ENCODE assay signal across 12 cellular contexts in genomic region chr16:66205287-66206167, GRCh38.
DNase-seq lines count a peak whose midpoint lies in the region; ATAC-seq, FAIRE-seq and TF ChIP-seq lines count a peak whose summit lies in the region.
"Had no signal": no experiment of that assay in that cellular context is flagged by ENCODE, and none has a peak within 500 bp of the region (broad histone marks: within the 10 kb centered on the region; RNA-seq: fewer than 3 reads in every experiment).

No MANE protein-coding gene starts in this region.

- no peak overlapping the region for H3K4me3 ChIP-seq in liver (ENCODE audit: low read depth in 1 of 3, low read length in 3 of 3)
- H3K4me3 ChIP-seq in HepG2 (replicated peaks in 1 of 3; ENCODE audit: insufficient read depth in 1 of 3, low read depth in 2 of 3, low read length in 3 of 3): no peak overlapping the region
- no peak overlapping the region for H3K4me3 ChIP-seq in upper lobe of right lung
- H3K4me3 ChIP-seq in ascending aorta: no peak overlapping the region
- H3K4me3 ChIP-seq: testis had no signal

- TF ChIP-seq CTCF in liver (IDR thresholded peaks at IDR 0.05; ENCODE audit: low read depth, low read length, missing input control) (no peak), HepG2 (CRISPR knock-in tag; IDR thresholded peaks at IDR 0.05) (no peak), upper lobe of right lung (IDR thresholded peaks at IDR 0.05) (no peak), ascending aorta (IDR thresholded peaks at IDR 0.05) (no peak)

- DNase-seq in HepG2 (ENCODE audit: low spot score) (no peak), NOMO-1 treated with DMSO at 0.1 percent for 48 hours (lab: John Stamatoyannopoulos, UW; ENCODE audit: unreplicated experiment) (peak; percentile 84), fibroblast of peridontal ligament (ENCODE audit: extremely low read depth) (peak; percentile 56), upper lobe of right lung (no peak), ascending aorta (ENCODE audit: low spot score in 2 of 2) (no peak)
- DNase-seq: kidney glomerular epithelial cell, testis had no signal

- no peak for ATAC-seq in HepG2
- peak; percentile 37 for ATAC-seq in upper lobe of right lung
- no peak for ATAC-seq in SK-N-SH treated with all-trans-retinoic acid at 6 μM for 48 hours
- no peak for ATAC-seq in HG02840 (IDR thresholded peaks at IDR 0.05; ENCODE audit: low FRiP score, unreplicated experiment)
- ATAC-seq: activated T-helper 17 cell treated with anti-CD3 and anti-CD28 coated beads, Interleukin-2, amount 50 U/mL, for 72 hours had no signal

- no peak overlapping the region for H2AFZ ChIP-seq in HepG2 (ENCODE audit: low read length)
- H2AFZ ChIP-seq: parathyroid adenoma had no signal

- no TSS peak for BruUV-seq in HepG2 (replicated peaks; lab: Mats Ljungman, UMichigan)

- CTCF ChIA-PET in HepG2 (lab: Yijun Ruan, JAX; ENCODE audit: low intra/inter-chr PET ratio, low total read pairs): no interaction called here

- POLR2A ChIA-PET in HepG2 (lab: Yijun Ruan, JAX): no interaction called here

- H3K27me3 ChIP-seq in liver (ENCODE audit: control insufficient read depth in 4 of 4, insufficient read depth in 4 of 4, low read length in 3 of 4) (no peaks in the 10 kb centered on the region), HepG2 (ENCODE audit: control insufficient read depth in 1 of 2, insufficient read depth in 2 of 2, low read length in 2 of 2) (peaks cover 0 to 17% of the 10 kb centered on the region in 2 experiments; a peak in 1 of 5 replicates), upper lobe of right lung (no peaks in the 10 kb centered on the region), ascending aorta (no peaks in the 10 kb centered on the region)
- H3K27me3 ChIP-seq: testis had no signal

- no peak overlapping the region for H3K4me2 ChIP-seq in HepG2 (ENCODE audit: low read depth, low read length)

- WGBS in liver: 32% methylated on average over 8 of the region's 8 CpGs
- 1% methylated on average over 8 of the region's 8 CpGs for WGBS in HepG2 (ENCODE audit: low lambda C conversion rate)

- no peak for FAIRE-seq in HepG2 (lab: Jason Lieb, UNC)

- H3K27ac ChIP-seq in liver (ENCODE audit: low read depth in 1 of 2, low read length in 2 of 2): no peak overlapping the region
- no peak overlapping the region for H3K27ac ChIP-seq in HepG2 (ENCODE audit: extremely low read length, insufficient read depth, low read length)
- no peak overlapping the region for H3K27ac ChIP-seq in upper lobe of right lung
- no peak overlapping the region for H3K27ac ChIP-seq in ascending aorta
- H3K27ac ChIP-seq: parathyroid adenoma, testis had no signal

- H3K9me3 ChIP-seq in liver (ENCODE audit: control insufficient read depth in 4 of 4, low read length in 3 of 4) (no peaks in the 10 kb centered on the region), HepG2 (ENCODE audit: low read length) (no peaks in the 10 kb centered on the region), upper lobe of right lung (no peaks in the 10 kb centered on the region), ascending aorta (no peaks in the 10 kb centered on the region)
- H3K9me3 ChIP-seq: testis had no signal

- H3K9ac ChIP-seq in liver (ENCODE audit: low read depth in 1 of 2, low read length in 2 of 2) (no peak overlapping the region), HepG2 (ENCODE audit: insufficient read depth, low read depth, low read length) (no peak overlapping the region)
- H3K9ac ChIP-seq: parathyroid adenoma had no signal

- H3K4me1 ChIP-seq in liver (ENCODE audit: control insufficient read depth in 4 of 4, insufficient read depth in 4 of 4, low read length in 3 of 4): no peaks in the 10 kb centered on the region
- H3K4me1 ChIP-seq in HepG2 (ENCODE audit: insufficient read depth, low read length): no peaks in the 10 kb centered on the region
- peaks cover 8% of the 10 kb centered on the region for H3K4me1 ChIP-seq in upper lobe of right lung
- no peaks in the 10 kb centered on the region for H3K4me1 ChIP-seq in ascending aorta
- H3K4me1 ChIP-seq: parathyroid adenoma, testis had no signal

- in situ Hi-C loops in HepG2 (cut with HindIII; ENCODE audit: extremely low pct_ligation_motif_present, low pct_unique_long_range_greater_than_20kb): no loop called here

- H3K36me3 ChIP-seq in liver (ENCODE audit: control insufficient read depth in 4 of 4, insufficient read depth in 3 of 4, low read depth in 1 of 4, low read length in 3 of 4) (no peaks in the 10 kb centered on the region), HepG2 (replicated peaks in 1 of 2; ENCODE audit: control insufficient read depth in 1 of 2, insufficient read depth in 2 of 2, low read length in 2 of 2) (no peaks in the 10 kb centered on the region), upper lobe of right lung (no peaks in the 10 kb centered on the region), ascending aorta (no peaks in the 10 kb centered on the region)

- TF ChIP-seq RAD21 in liver (IDR thresholded peaks at IDR 0.05): no peak
- TF ChIP-seq RAD21 in HepG2 (CRISPR knock-in tag; IDR thresholded peaks at IDR 0.05): no peak

- TF ChIP-seq POLR2A in HepG2 (IDR thresholded peaks at IDR 0.05; ENCODE audit: insufficient read depth in 1 of 2, low read depth in 2 of 2, low read length in 2 of 2): no peak

- TF ChIP-seq EP300 in HepG2 (IDR thresholded peaks at IDR 0.05; ENCODE audit: low read depth in 2 of 2, low read length in 2 of 2) (no peak), HepG2 (CRISPR knock-in tag; IDR thresholded peaks at IDR 0.05; ENCODE audit: borderline replicate concordance) (no peak)

- H3K79me2 ChIP-seq in HepG2 (ENCODE audit: insufficient read depth, low read length): no peaks in the 10 kb centered on the region
- H3K79me2 ChIP-seq: parathyroid adenoma had no signal

- intact Hi-C loops in HepG2 (cut with micrococcal nuclease; ENCODE audit: unreplicated experiment) (no loop called here), upper lobe of right lung (cut with DNase I) (no loop called here), ascending aorta (cut with DNase I) (no loop called here)

- no peaks in the 10 kb centered on the region for H4K20me1 ChIP-seq in HepG2 (ENCODE audit: insufficient read depth, low read length)

TF ChIP-seq in liver, 16 proteins besides CTCF, POLR2A, EP300 and RAD21:
- TF ChIP-seq FOXA2 (IDR thresholded peaks at IDR 0.05) (peak; percentile 14), JUND (IDR thresholded peaks at IDR 0.05) (no peak), HNF4A (conservative IDR thresholded peaks at IDR 0.05) (peak; percentile 13 to 19)

TF ChIP-seq in HepG2, 621 proteins besides CTCF, POLR2A, EP300 and RAD21:
- TF ChIP-seq SUZ12 (IDR thresholded peaks at IDR 0.05; ENCODE audit: low read depth, low read length): no peak
- no peak for TF ChIP-seq JUND (CRISPR knock-in tag; IDR thresholded peaks at IDR 0.05)
- no peak for TF ChIP-seq ZNF558 (CRISPR knock-in tag; IDR thresholded peaks at IDR 0.05; ENCODE audit: borderline replicate concordance)
- no peak for TF ChIP-seq DNMT3B (CRISPR knock-in tag; conservative IDR thresholded peaks at IDR 0.05)
- no peak for TF ChIP-seq ZNF17 (CRISPR knock-in tag; IDR thresholded peaks at IDR 0.05)
- no peak for TF ChIP-seq ZNF331 (CRISPR knock-in tag; IDR thresholded peaks at IDR 0.05)
- no peak for TF ChIP-seq PHB2 (IDR thresholded peaks at IDR 0.05; ENCODE audit: partially characterized antibody)
- no peak for TF ChIP-seq ZMYM4 (CRISPR knock-in tag; IDR thresholded peaks at IDR 0.05)
TF ChIP-seq in HepG2: peak in this region for 0.

TF ChIP-seq in SK-N-SH treated with all-trans-retinoic acid at 6 μM for 48 hours, 23 proteins besides CTCF, POLR2A, EP300 and RAD21:
- TF ChIP-seq ARNTL (CRISPR knock-in tag; IDR thresholded peaks at IDR 0.05; ENCODE audit: borderline replicate concordance, low read depth) (no peak), ZNF565 (CRISPR knock-in tag; conservative IDR thresholded peaks at IDR 0.05; ENCODE audit: low read depth) (no peak)

Comparison
In these comparisons a context has a peak if more than half of its experiments do, and no peak if none do; other contexts are left out.
1. DNase-seq: peak in NOMO-1 treated with DMSO at 0.1 percent for 48 hours (single experiment) and fibroblast of peridontal ligament (single experiment); none in HepG2 (single experiment), upper lobe of right lung (single experiment) and ascending aorta (0 of 2).